In genomic region chr20:46872315-46873211, GRCh38 we compare ENCODE assay signal across 12 cellular contexts. TPM values are rescaled to one million over a fixed set of nuclear protein-coding genes. Genes with fewer than 3 reads are reported as not detected.
DNase-seq lines count a peak whose midpoint lies in the region; ATAC-seq and TF ChIP-seq lines count a peak whose summit lies in the region.
"Had no signal": no experiment of that assay in that cellular context is flagged by ENCODE, and none has a peak within 500 bp of the region (broad histone marks: within the 10 kb centered on the region; RNA-seq: fewer than 3 reads in every experiment).

No MANE protein-coding gene starts in this region.

- H3K27me3 Mint-ChIP-seq in activated CD4-positive, alpha-beta T cell treated with anti-CD3 and anti-CD28 coated beads for 36 hours: peaks cover 25% of the 10 kb centered on the region

- peaks cover 2% of the 10 kb centered on the region for H3K4me1 Mint-ChIP-seq in activated CD4-positive, alpha-beta T cell treated with anti-CD3 and anti-CD28 coated beads for 36 hours
- H3K4me1 Mint-ChIP-seq: stimulated activated effector memory CD8-positive, alpha-beta T cell treated with anti-CD3 and anti-CD28 coated beads, Interleukin-12 subunit alpha, Interleukin-12 subunit beta, amount 100 ng/mL, for 72 hours had no signal

- POLR2A ChIA-PET in activated CD4-positive, alpha-beta T cell treated with anti-CD3 and anti-CD28 coated beads for 36 hours (lab: Charles Lee): no interaction called here

- ATAC-seq in activated CD4-positive, alpha-beta T cell treated with anti-CD3 and anti-CD28 coated beads for 36 hours: no peak
- no peak for ATAC-seq in HG03354 (IDR thresholded peaks at IDR 0.05; ENCODE audit: poor library complexity, severe bottlenecking, unreplicated experiment)
- no peak for ATAC-seq in HG03097 (IDR thresholded peaks at IDR 0.05; ENCODE audit: low FRiP score, unreplicated experiment)
- ATAC-seq: stimulated activated effector memory CD8-positive, alpha-beta T cell treated with anti-CD3 and anti-CD28 coated beads, Interleukin-12 subunit alpha, Interleukin-12 subunit beta, amount 100 ng/mL, for 72 hours had no signal

- H3K36me3 Mint-ChIP-seq in activated CD4-positive, alpha-beta T cell treated with anti-CD3 and anti-CD28 coated beads for 36 hours (ENCODE audit: low read depth): no peaks in the 10 kb centered on the region
- H3K36me3 Mint-ChIP-seq: stimulated activated effector memory CD8-positive, alpha-beta T cell treated with anti-CD3 and anti-CD28 coated beads, Interleukin-12 subunit alpha, Interleukin-12 subunit beta, amount 100 ng/mL, for 72 hours had no signal

- peaks cover 8% of the 10 kb centered on the region for H3K9me3 Mint-ChIP-seq in activated CD4-positive, alpha-beta T cell treated with anti-CD3 and anti-CD28 coated beads for 36 hours (ENCODE audit: low read depth)

- peak; percentile 29 for DNase-seq in activated CD4-positive, alpha-beta T cell treated with anti-CD3 and anti-CD28 coated beads for 36 hours
- DNase-seq in activated CD4-positive, alpha-beta T cell treated with anti-CD3 and anti-CD28 coated beads, Interleukin-2, amount 50 U/mL, for 1 hour: no peak
- DNase-seq in MV-4-11 (lab: John Stamatoyannopoulos, UW) (peak; percentile 7), coronary artery (ENCODE audit: low spot score) (peak; percentile 36), pons (ENCODE audit: low spot score) (peak; percentile 25), D341Med (ENCODE audit: low spot score) (no peak)
- DNase-seq: NCI-H526, small intestine had no signal

- no peak overlapping the region for H3K27ac ChIP-seq in coronary artery

- H3K4me3 Mint-ChIP-seq in activated CD4-positive, alpha-beta T cell treated with anti-CD3 and anti-CD28 coated beads for 36 hours: no peak overlapping the region
- H3K4me3 Mint-ChIP-seq: activated T-helper 1 cell treated with anti-CD3 and anti-CD28 coated beads, Interleukin-12 subunit alpha, Interleukin-12 subunit beta, Interleukin-2, Interleukin-4 antibody, amounts not matched to agents 30 ng/mL and 10 ng/mL and 1 ng/mL, durations not matched to agents 14 hours and 24 hours and 36 hours; stimulated activated effector memory CD8-positive, alpha-beta T cell treated with anti-CD3 and anti-CD28 coated beads, Interleukin-12 subunit alpha, Interleukin-12 subunit beta, amount 100 ng/mL, for 72 hours had no signal

- TF ChIP-seq CTCF in coronary artery (IDR thresholded peaks at IDR 0.05): no peak

- H3K4me3 ChIP-seq in coronary artery: peak overlapping the region; percentile 15

- intact Hi-C loops in activated CD4-positive, alpha-beta T cell treated with anti-CD3 and anti-CD28 coated beads for 36 hours (cut with DNase I, micrococcal nuclease): no loop called here

- CTCF ChIA-PET in activated CD4-positive, alpha-beta T cell treated with anti-CD3 and anti-CD28 coated beads for 36 hours (lab: Charles Lee): interaction anchor here (1.2 kb wide), 1 partner anchor 9 kb away, joined by 4 read pairs; no protein-coding TSS in a partner anchor

- no peak overlapping the region for H3K27ac Mint-ChIP-seq in activated CD4-positive, alpha-beta T cell treated with anti-CD3 and anti-CD28 coated beads for 36 hours
- H3K27ac Mint-ChIP-seq: activated T-helper 1 cell treated with anti-CD3 and anti-CD28 coated beads, Interleukin-12 subunit alpha, Interleukin-12 subunit beta, Interleukin-2, Interleukin-4 antibody, amounts not matched to agents 30 ng/mL and 10 ng/mL and 1 ng/mL, durations not matched to agents 14 hours and 24 hours and 36 hours; stimulated activated effector memory CD8-positive, alpha-beta T cell treated with anti-CD3 and anti-CD28 coated beads, Interleukin-12 subunit alpha, Interleukin-12 subunit beta, amount 100 ng/mL, for 72 hours had no signal

RNA-seq across cellular contexts. Expression of gene EYA2, which starts 22.1 kb away (rescaled TPM):
- total RNA-seq in activated CD4-positive, alpha-beta T cell treated with anti-CD3 and anti-CD28 coated beads for 36 hours: not detected
- total RNA-seq: activated T-helper 1 cell treated with anti-CD3 and anti-CD28 coated beads, Interleukin-12 subunit alpha, Interleukin-12 subunit beta, Interleukin-2, Interleukin-4 antibody, amounts not matched to agents 30 ng/mL and 10 ng/mL and 1 ng/mL, durations not matched to agents 14 hours and 24 hours and 36 hours had no signal

Comparison
In these comparisons a context has a peak if more than half of its experiments do, and no peak if none do; other contexts are left out.
1. DNase-seq: peak in activated CD4-positive, alpha-beta T cell treated with anti-CD3 and anti-CD28 coated beads for 36 hours (single experiment), MV-4-11 (single experiment), coronary artery (single experiment) and pons (single experiment); none in activated CD4-positive, alpha-beta T cell treated with anti-CD3 and anti-CD28 coated beads, Interleukin-2, amount 50 U/mL, for 1 hour (single experiment) and D341Med (single experiment).